Comparison of ENCODE assay signal across 1 cellular context in genomic region chr9:970310-971002, GRCh38.
A peak's percentile ranks its signal among the peaks of the same experiment; 100 is the strongest.
TF ChIP-seq lines count a peak whose summit lies in the region.

No MANE protein-coding gene starts in this region.

TF ChIP-seq in H1, 55 proteins besides CTCF, POLR2A, EP300 and RAD21:
- TF ChIP-seq KDM4A (IDR thresholded peaks at IDR 0.05; ENCODE audit: low read depth, low read length, severe bottlenecking) (peak; percentile 27), RBBP5 (IDR thresholded peaks at IDR 0.05; ENCODE audit: borderline replicate concordance, low read depth, low read length) (0 out of 2 replicates have a peak, but pooled peaks have one; percentile 27), EZH2 (IDR thresholded peaks at IDR 0.05; ENCODE audit: low read depth, low read length, severe bottlenecking) (peak; percentile 34), SIRT6 (IDR thresholded peaks at IDR 0.05; ENCODE audit: low read length) (no peak), CBX8 (IDR thresholded peaks at IDR 0.05; ENCODE audit: borderline replicate concordance, low read depth, low read length) (peak; percentile 76; the same call in 1 of the 2 replicates), E2F6 (IDR thresholded peaks at IDR 0.05) (no peak), CHD1 (IDR thresholded peaks at IDR 0.05; ENCODE audit: low read depth, low read length) (no peak), MAX (IDR thresholded peaks at IDR 0.05) (peak; percentile 71)
TF ChIP-seq in H1: peak in this region for 5.
